1 cellular context compared by ENCODE assay signal in the genomic region with DNA sequence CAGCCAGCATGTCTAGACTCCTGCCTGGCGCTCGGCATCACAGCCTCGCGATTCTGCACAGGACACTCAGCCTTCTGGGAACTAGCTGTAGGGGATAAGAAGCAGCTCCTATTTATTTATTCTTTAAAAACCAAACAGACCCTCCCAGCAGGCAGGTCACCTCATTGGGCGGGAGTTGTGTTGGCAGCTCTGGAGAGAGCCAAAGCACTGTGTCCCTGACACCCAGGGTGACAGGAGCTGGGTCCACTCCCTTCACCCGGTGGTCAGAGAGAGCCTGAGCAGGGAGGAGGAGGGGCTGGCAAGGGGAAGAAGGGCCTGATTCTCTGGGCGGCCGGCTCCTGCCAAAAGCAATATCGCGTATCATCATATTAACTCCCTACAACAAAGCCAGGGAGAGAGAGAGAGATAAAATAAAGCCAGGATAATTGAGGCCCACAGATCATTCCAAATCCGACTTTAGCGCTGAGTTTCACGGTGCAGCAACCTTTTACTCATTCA.
TF ChIP-seq lines count a peak whose summit lies in the region.

No MANE protein-coding gene starts in this region.

TF ChIP-seq in WTC11, 78 proteins besides CTCF, POLR2A, EP300 and RAD21 (continued from another document):
- TF ChIP-seq, protein P1, sequence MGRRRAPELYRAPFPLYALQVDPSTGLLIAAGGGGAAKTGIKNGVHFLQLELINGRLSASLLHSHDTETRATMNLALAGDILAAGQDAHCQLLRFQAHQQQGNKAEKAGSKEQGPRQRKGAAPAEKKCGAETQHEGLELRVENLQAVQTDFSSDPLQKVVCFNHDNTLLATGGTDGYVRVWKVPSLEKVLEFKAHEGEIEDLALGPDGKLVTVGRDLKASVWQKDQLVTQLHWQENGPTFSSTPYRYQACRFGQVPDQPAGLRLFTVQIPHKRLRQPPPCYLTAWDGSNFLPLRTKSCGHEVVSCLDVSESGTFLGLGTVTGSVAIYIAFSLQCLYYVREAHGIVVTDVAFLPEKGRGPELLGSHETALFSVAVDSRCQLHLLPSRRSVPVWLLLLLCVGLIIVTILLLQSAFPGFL (CRISPR knock-in tag; IDR thresholded peaks at IDR 0.05; ENCODE audit: borderline replicate concordance) = no peak
- TF ChIP-seq, protein P2, sequence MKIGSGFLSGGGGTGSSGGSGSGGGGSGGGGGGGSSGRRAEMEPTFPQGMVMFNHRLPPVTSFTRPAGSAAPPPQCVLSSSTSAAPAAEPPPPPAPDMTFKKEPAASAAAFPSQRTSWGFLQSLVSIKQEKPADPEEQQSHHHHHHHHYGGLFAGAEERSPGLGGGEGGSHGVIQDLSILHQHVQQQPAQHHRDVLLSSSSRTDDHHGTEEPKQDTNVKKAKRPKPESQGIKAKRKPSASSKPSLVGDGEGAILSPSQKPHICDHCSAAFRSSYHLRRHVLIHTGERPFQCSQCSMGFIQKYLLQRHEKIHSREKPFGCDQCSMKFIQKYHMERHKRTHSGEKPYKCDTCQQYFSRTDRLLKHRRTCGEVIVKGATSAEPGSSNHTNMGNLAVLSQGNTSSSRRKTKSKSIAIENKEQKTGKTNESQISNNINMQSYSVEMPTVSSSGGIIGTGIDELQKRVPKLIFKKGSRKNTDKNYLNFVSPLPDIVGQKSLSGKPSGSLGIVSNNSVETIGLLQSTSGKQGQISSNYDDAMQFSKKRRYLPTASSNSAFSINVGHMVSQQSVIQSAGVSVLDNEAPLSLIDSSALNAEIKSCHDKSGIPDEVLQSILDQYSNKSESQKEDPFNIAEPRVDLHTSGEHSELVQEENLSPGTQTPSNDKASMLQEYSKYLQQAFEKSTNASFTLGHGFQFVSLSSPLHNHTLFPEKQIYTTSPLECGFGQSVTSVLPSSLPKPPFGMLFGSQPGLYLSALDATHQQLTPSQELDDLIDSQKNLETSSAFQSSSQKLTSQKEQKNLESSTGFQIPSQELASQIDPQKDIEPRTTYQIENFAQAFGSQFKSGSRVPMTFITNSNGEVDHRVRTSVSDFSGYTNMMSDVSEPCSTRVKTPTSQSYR (CRISPR knock-in tag; IDR thresholded peaks at IDR 0.05) = no peak
